Comparison of ENCODE assay signal across 25 cellular contexts in genomic region chr12:16272222-16272621, GRCh38. TPM values are rescaled to one million over a fixed set of nuclear protein-coding genes. Genes with fewer than 3 reads are reported as not detected.
"Had no signal": no experiment of that assay in that cellular context is flagged by ENCODE, and none has a peak within 500 bp of the region (broad histone marks: within the 10 kb centered on the region; RNA-seq: fewer than 3 reads in every experiment).

No MANE protein-coding gene starts in this region.

- H3K9me3 ChIP-seq: gastrocnemius medialis had no signal

- DNase-seq: activated B cell treated with CpG ODN at 0.5 μM for 24 hours; activated CD4-positive, alpha-beta memory T cell treated with anti-CD3 and anti-CD28 coated beads, Interleukin-2, amount 10 ng/mL, durations not matched to agents 7 days and 5 days; activated CD4-positive, alpha-beta T cell treated with anti-CD3 and anti-CD28 coated beads for 48 hours; activated naive CD4-positive, alpha-beta T cell; activated naive CD8-positive, alpha-beta T cell treated with anti-CD3 and anti-CD28 coated beads, Interleukin-2, amount 10 ng/mL, durations not matched to agents 7 days and 5 days; activated T-cell treated with anti-CD3 and anti-CD28 coated beads, Interleukin-2, amount 50 U/mL, for 1 hour; central memory CD4-positive, alpha-beta T cell; dorsolateral prefrontal cortex; gastrocnemius medialis; head of caudate nucleus; nephron progenitor cell; occipital lobe; stimulated activated naive CD8-positive, alpha-beta T cell treated with anti-CD3 and anti-CD28 coated beads, Interleukin-15, amount 100 ng/mL, for 72 hours; trophoblast cell had no signal

- H3K4me1 Mint-ChIP-seq: activated B cell treated with CpG ODN at 0.5 μM for 24 hours; activated CD4-positive, alpha-beta memory T cell treated with anti-CD3 and anti-CD28 coated beads, Interleukin-2, amount 10 ng/mL, durations not matched to agents 7 days and 5 days; activated naive CD8-positive, alpha-beta T cell treated with anti-CD3 and anti-CD28 coated beads, Interleukin-2, amount 10 ng/mL, durations not matched to agents 7 days and 5 days; activated T-helper 17 cell treated with anti-CD3 and anti-CD28 coated beads, Interleukin-2, amount 50 U/mL, for 72 hours; stimulated activated naive CD8-positive, alpha-beta T cell treated with anti-CD3 and anti-CD28 coated beads, Interleukin-15, amount 100 ng/mL, for 72 hours had no signal

- H3K4me1 ChIP-seq: gastrocnemius medialis had no signal

- H3K27me3 Mint-ChIP-seq: activated B cell treated with CpG ODN at 0.5 μM for 24 hours; activated CD4-positive, alpha-beta memory T cell treated with anti-CD3 and anti-CD28 coated beads, Interleukin-2, amount 10 ng/mL, durations not matched to agents 7 days and 5 days; activated naive CD8-positive, alpha-beta T cell treated with anti-CD3 and anti-CD28 coated beads, Interleukin-2, amount 10 ng/mL, durations not matched to agents 7 days and 5 days; activated T-helper 17 cell treated with anti-CD3 and anti-CD28 coated beads, Interleukin-2, amount 50 U/mL, for 72 hours; brain; stimulated activated naive CD8-positive, alpha-beta T cell treated with anti-CD3 and anti-CD28 coated beads, Interleukin-15, amount 100 ng/mL, for 72 hours had no signal

- H3K4me3 ChIP-seq: dorsolateral prefrontal cortex, gastrocnemius medialis, skin epidermis had no signal

- ATAC-seq: activated T-helper 17 cell treated with anti-CD3 and anti-CD28 coated beads, Interleukin-2, amount 50 U/mL, for 72 hours; gastrocnemius medialis; left lobe of liver; stimulated activated naive CD8-positive, alpha-beta T cell treated with anti-CD3 and anti-CD28 coated beads, Interleukin-15, amount 100 ng/mL, for 72 hours had no signal

- H3K27me3 ChIP-seq: dorsolateral prefrontal cortex, gastrocnemius medialis had no signal

- H3K27ac ChIP-seq: gastrocnemius medialis, skin epidermis had no signal

- H3K9me3 Mint-ChIP-seq: activated B cell treated with CpG ODN at 0.5 μM for 24 hours; activated CD4-positive, alpha-beta memory T cell treated with anti-CD3 and anti-CD28 coated beads, Interleukin-2, amount 10 ng/mL, durations not matched to agents 7 days and 5 days; activated naive CD8-positive, alpha-beta T cell treated with anti-CD3 and anti-CD28 coated beads, Interleukin-2, amount 10 ng/mL, durations not matched to agents 7 days and 5 days; brain; nephron progenitor cell had no signal

- H3K36me3 ChIP-seq: gastrocnemius medialis had no signal

- H3K27ac Mint-ChIP-seq: activated B cell treated with CpG ODN at 0.5 μM for 24 hours; activated CD4-positive, alpha-beta memory T cell treated with anti-CD3 and anti-CD28 coated beads, Interleukin-2, amount 10 ng/mL, durations not matched to agents 7 days and 5 days; activated naive CD8-positive, alpha-beta T cell treated with anti-CD3 and anti-CD28 coated beads, Interleukin-2, amount 10 ng/mL, durations not matched to agents 7 days and 5 days; activated T-helper 17 cell treated with anti-CD3 and anti-CD28 coated beads, Interleukin-2, amount 50 U/mL, for 72 hours; nephron progenitor cell; stimulated activated naive CD8-positive, alpha-beta T cell treated with anti-CD3 and anti-CD28 coated beads, Interleukin-15, amount 100 ng/mL, for 72 hours had no signal

- H3K4me3 Mint-ChIP-seq: activated B cell treated with CpG ODN at 0.5 μM for 24 hours; activated CD4-positive, alpha-beta memory T cell treated with anti-CD3 and anti-CD28 coated beads, Interleukin-2, amount 10 ng/mL, durations not matched to agents 7 days and 5 days; activated naive CD8-positive, alpha-beta T cell treated with anti-CD3 and anti-CD28 coated beads, Interleukin-2, amount 10 ng/mL, durations not matched to agents 7 days and 5 days; activated T-helper 17 cell treated with anti-CD3 and anti-CD28 coated beads, Interleukin-2, amount 50 U/mL, for 72 hours; nephron progenitor cell; stimulated activated naive CD8-positive, alpha-beta T cell treated with anti-CD3 and anti-CD28 coated beads, Interleukin-15, amount 100 ng/mL, for 72 hours had no signal

- H3K36me3 Mint-ChIP-seq: activated naive CD8-positive, alpha-beta T cell treated with anti-CD3 and anti-CD28 coated beads, Interleukin-2, amount 10 ng/mL, durations not matched to agents 7 days and 5 days; brain had no signal

RNA-seq across cellular contexts. Expression of gene SLC15A5, which starts 5.3 kb away (rescaled TPM):
- total RNA-seq: activated B cell treated with CpG ODN at 0.5 μM for 24 hours; activated CD4-positive, alpha-beta memory T cell treated with anti-CD3 and anti-CD28 coated beads, Interleukin-2, amount 10 ng/mL, durations not matched to agents 7 days and 5 days; activated naive CD8-positive, alpha-beta T cell treated with anti-CD3 and anti-CD28 coated beads, Interleukin-2, amount 10 ng/mL, durations not matched to agents 7 days and 5 days; activated T-helper 17 cell treated with anti-CD3 and anti-CD28 coated beads, Interleukin-2, amount 50 U/mL, for 72 hours; epithelial cell of proximal tubule; gastrocnemius medialis; left lobe of liver; lung microvascular endothelial cell; myocyte; occipital lobe; posterior vena cava; T-helper 2 cell treated with Interferon-gamma antibody and Interleukin-4, amounts not matched to agents 100 ng/mL and 5 ng/mL, for 36 hours; temporal lobe had no signal
- polyA plus RNA-seq: keratinocyte had no signal
